Comparison of ENCODE assay signal across 12 cellular contexts in genomic region chr4:7003879-7004240, GRCh38.
"Had no signal": no experiment of that assay in that cellular context is flagged by ENCODE, and none has a peak within 500 bp of the region (broad histone marks: within the 10 kb centered on the region; RNA-seq: fewer than 3 reads in every experiment).

No MANE protein-coding gene starts in this region.

- H3K4me1 ChIP-seq: body of pancreas, heart left ventricle had no signal

- ATAC-seq: activated CD8-positive, alpha-beta memory T cell treated with anti-CD3 and anti-CD28 coated beads, Interleukin-2, amount 10 ng/mL, durations not matched to agents 7 days and 5 days; body of pancreas; heart left ventricle; left lobe of liver; naive thymus-derived CD8-positive, alpha-beta T cell had no signal

- H3K27me3 ChIP-seq: body of pancreas, heart left ventricle had no signal

- H3K27ac ChIP-seq: body of pancreas, coronary artery, heart left ventricle, thoracic aorta had no signal

- H3K4me3 Mint-ChIP-seq: activated CD8-positive, alpha-beta memory T cell treated with anti-CD3 and anti-CD28 coated beads, Interleukin-2, amount 10 ng/mL, durations not matched to agents 7 days and 5 days; activated naive CD8-positive, alpha-beta T cell; central memory CD8-positive, alpha-beta T cell; naive thymus-derived CD8-positive, alpha-beta T cell had no signal

- H3K9me3 ChIP-seq: body of pancreas, heart left ventricle, thoracic aorta had no signal

- H3K27me3 Mint-ChIP-seq: activated CD8-positive, alpha-beta memory T cell treated with anti-CD3 and anti-CD28 coated beads, Interleukin-2, amount 10 ng/mL, durations not matched to agents 7 days and 5 days; activated naive CD8-positive, alpha-beta T cell; central memory CD8-positive, alpha-beta T cell; naive thymus-derived CD8-positive, alpha-beta T cell had no signal

- H3K27ac Mint-ChIP-seq: activated CD8-positive, alpha-beta memory T cell treated with anti-CD3 and anti-CD28 coated beads, Interleukin-2, amount 10 ng/mL, durations not matched to agents 7 days and 5 days; activated naive CD8-positive, alpha-beta T cell had no signal

- DNase-seq: activated CD4-positive, alpha-beta T cell treated with anti-CD3 and anti-CD28 coated beads, Interleukin-2, amount 50 U/mL, for 48 hours; activated CD4-positive, CD25-positive, alpha-beta regulatory T cell treated with anti-CD3 and anti-CD28 coated beads, Interleukin-2, amount 50 U/mL, for 72 hours; activated CD8-positive, alpha-beta memory T cell treated with anti-CD3 and anti-CD28 coated beads, Interleukin-2, amount 10 ng/mL, durations not matched to agents 7 days and 5 days; activated T-cell treated with anti-CD3 and anti-CD28 coated beads, Interleukin-2, amount 50 U/mL, for 1 hour; body of pancreas; heart left ventricle; naive thymus-derived CD8-positive, alpha-beta T cell had no signal

- H3K9me3 Mint-ChIP-seq: central memory CD8-positive, alpha-beta T cell; naive thymus-derived CD8-positive, alpha-beta T cell had no signal

- H3K4me3 ChIP-seq: body of pancreas, coronary artery, heart left ventricle, thoracic aorta had no signal
